ENCODE assay signal across 8 cellular contexts in the genomic region with DNA sequence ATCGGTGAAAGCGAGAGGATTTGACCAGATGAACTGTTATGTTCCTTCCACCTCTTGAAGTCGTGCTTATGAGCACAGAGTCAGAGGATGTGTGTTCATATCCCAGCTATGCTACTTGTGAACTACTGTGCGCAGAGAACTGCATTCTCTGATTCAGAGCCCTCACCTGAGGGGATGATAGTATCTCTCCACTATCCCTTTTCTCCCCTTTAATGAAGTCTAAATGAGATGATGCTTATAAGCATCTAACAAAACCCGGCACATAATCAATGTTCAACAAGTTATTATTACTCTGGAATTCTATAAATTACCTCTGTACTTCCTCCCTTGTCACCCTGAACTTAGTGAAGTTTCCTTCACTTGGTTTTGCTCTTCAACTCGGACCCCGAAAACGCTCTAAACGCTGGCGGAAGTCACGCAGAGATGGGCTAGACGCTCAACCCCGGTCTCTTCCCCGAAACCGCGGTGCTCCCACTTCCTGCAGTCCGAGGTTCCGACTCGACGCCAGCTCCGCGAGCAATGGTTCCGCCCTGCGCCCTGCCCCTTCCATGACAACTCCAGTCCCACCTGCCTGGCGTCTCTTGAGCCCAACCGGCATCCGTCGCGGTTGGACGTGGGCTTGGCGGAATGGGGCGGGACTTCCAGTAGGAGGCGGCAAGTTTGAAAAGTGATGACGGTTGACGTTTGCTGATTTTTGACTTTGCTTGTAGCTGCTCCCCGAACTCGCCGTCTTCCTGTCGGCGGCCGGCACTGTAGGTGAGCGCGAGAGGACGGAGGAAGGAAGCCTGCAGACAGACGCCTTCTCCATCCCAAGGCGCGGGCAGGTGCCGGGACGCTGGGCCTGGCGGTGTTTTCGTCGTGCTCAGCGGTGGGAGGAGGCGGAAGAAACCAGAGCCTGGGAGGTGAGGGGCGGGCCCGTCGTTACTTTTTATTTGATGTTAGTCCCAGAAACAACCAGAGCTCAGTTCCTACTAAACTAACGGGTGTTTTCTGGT.
DNase-seq lines count a peak whose midpoint lies in the region; ATAC-seq lines count a peak whose summit lies in the region.

TSS of gene NUF2 (plus strand) at position 644 of the 995 bp plus-strand sequence. CDS start 4,098 bp downstream, outside the sequence.

- H3K9me3 ChIP-seq in BLaER1 treated with 17β-estradiol and CSF1 and Interleukin-3, amounts not matched to agents 10 nM and 100 nM (replicated peaks in 1 of 11) = no peaks in the 10 kb centered on the region

- ATAC-seq in GM19351 (IDR thresholded peaks at IDR 0.05; ENCODE audit: unreplicated experiment) = peak; percentile 95
- peak; percentile 95 for ATAC-seq in HG03521 (IDR thresholded peaks at IDR 0.05; ENCODE audit: unreplicated experiment)

- peak within 1 kb of the TSS; percentile 64 to 89 (median 81); a peak in 21 of 22 replicates for H3K27ac ChIP-seq in BLaER1 treated with 17β-estradiol and CSF1 and Interleukin-3, amounts not matched to agents 10 nM and 100 nM

- peak within 1 kb of the TSS; percentile 73 to 88 (median 82) for H3K4me3 ChIP-seq in BLaER1 treated with 17β-estradiol and CSF1 and Interleukin-3, amounts not matched to agents 10 nM and 100 nM

- peak; percentile 99 for DNase-seq in NCI-H748 (lab: John Stamatoyannopoulos, UW; ENCODE audit: unreplicated experiment)
- peak; percentile 96 for DNase-seq in activated CD4-positive, alpha-beta T cell treated with anti-CD3 and anti-CD28 coated beads, Interleukin-2, amount 50 U/mL, for 1 hour
- peak; percentile 99 for DNase-seq in dedifferentiated amniotic fluid mesenchymal stem cell (ENCODE audit: extremely low spot score)
- peak; percentile 100 for DNase-seq in left kidney (ENCODE audit: low read depth, low spot score)
- peak; percentile 96 to 97 for DNase-seq in stimulated activated CD4-positive, alpha-beta T cell treated with anti-CD3 and anti-CD28 coated beads, Interleukin-2, amount 100 ng/mL, for 24 hours

- H3K9ac ChIP-seq in BLaER1 treated with 17β-estradiol and CSF1 and Interleukin-3, amounts not matched to agents 10 nM and 100 nM = peak within 1 kb of the TSS; percentile 76 to 88 (median 83)

- peaks cover 23 to 30% (median 25%) of the 10 kb centered on the region in 10 experiments for H3K4me1 ChIP-seq in BLaER1 treated with 17β-estradiol and CSF1 and Interleukin-3, amounts not matched to agents 10 nM and 100 nM

- H3K4me2 ChIP-seq in BLaER1 treated with 17β-estradiol and CSF1 and Interleukin-3, amounts not matched to agents 10 nM and 100 nM = peak within 1 kb of the TSS; percentile 78 to 89 (median 86)

- H3K27me3 ChIP-seq in BLaER1 treated with 17β-estradiol and CSF1 and Interleukin-3, amounts not matched to agents 10 nM and 100 nM = no peaks in the 10 kb centered on the region

- H3K36me3 ChIP-seq in BLaER1 treated with 17β-estradiol and CSF1 and Interleukin-3, amounts not matched to agents 10 nM and 100 nM = peaks cover 13 to 49% (median 33%) of the 10 kb centered on the region in 11 experiments; a peak in 21 of 22 replicates

- H4K20me1 ChIP-seq in BLaER1 treated with 17β-estradiol and CSF1 and Interleukin-3, amounts not matched to agents 10 nM and 100 nM = no peaks in the 10 kb centered on the region

Comparison
In these comparisons a context has a peak if more than half of its experiments do, and no peak if none do; other contexts are left out.
1. Peak in every context shown above with its lines: DNase-seq, ATAC-seq, H3K4me3 ChIP-seq and H3K27ac ChIP-seq.